ENCODE assay signal across 1 cellular context in genomic region chr3:148992635-148993230, GRCh38.
TF ChIP-seq lines count a peak whose summit lies in the region.

No MANE protein-coding gene starts in this region.

TF ChIP-seq in GM23338, 12 proteins besides CTCF, POLR2A, EP300 and RAD21 (continued from another document):
- no peak for TF ChIP-seq ZNF462 (CRISPR knock-in tag; IDR thresholded peaks at IDR 0.05)
- no peak for TF ChIP-seq EZH2phosphoT487 (IDR thresholded peaks at IDR 0.05; ENCODE audit: unreplicated experiment)
- no peak for TF ChIP-seq REST (IDR thresholded peaks at IDR 0.05; ENCODE audit: unreplicated experiment)
- no peak for TF ChIP-seq ZNF114 (CRISPR knock-in tag; IDR thresholded peaks at IDR 0.05)
- no peak for TF ChIP-seq STAT1 (IDR thresholded peaks at IDR 0.05; ENCODE audit: unreplicated experiment)
- no peak for TF ChIP-seq POLR2AphosphoS5 (IDR thresholded peaks at IDR 0.05; ENCODE audit: low read depth)
